ENCODE assay signal across 20 cellular contexts in the genomic region with DNA sequence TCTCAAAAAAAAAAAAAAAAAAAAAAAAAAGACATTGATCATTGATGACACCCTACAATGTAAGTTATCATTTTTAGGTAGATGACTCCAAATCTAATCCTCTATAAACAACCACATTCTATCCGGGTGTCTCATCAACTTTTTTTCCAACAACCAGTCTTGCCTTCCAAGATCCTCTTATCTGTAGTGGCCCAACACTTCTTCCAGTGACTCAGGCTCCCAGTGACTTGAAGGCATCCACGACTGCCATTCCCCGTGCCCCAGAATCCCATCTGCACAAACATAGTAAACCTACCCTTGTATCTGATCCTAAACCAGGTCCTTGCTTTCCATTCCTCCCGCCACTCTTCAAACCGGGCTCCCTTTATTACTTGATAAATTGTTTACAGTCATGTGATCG.
"Had no signal": no experiment of that assay in that cellular context is flagged by ENCODE, and none has a peak within 500 bp of the region (broad histone marks: within the 10 kb centered on the region; RNA-seq: fewer than 3 reads in every experiment).

No MANE protein-coding gene starts in this region.

- H3K36me3 ChIP-seq: colonic mucosa, esophagus muscularis mucosa, heart left ventricle, lower lobe of right lung, prostate gland, upper lobe of left lung had no signal

- FAIRE-seq: bronchial epithelial cell, keratinocyte, TTC549 had no signal

- H3K36me3 Mint-ChIP-seq: activated naive CD4-positive, alpha-beta T cell treated with anti-CD3 and anti-CD28 coated beads, Interleukin-2, amount 50 U/mL, for 72 hours; mesothelial cell of epicardium; naive thymus-derived CD8-positive, alpha-beta T cell; WTC11 had no signal

- H3K27ac Mint-ChIP-seq: effector memory CD8-positive, alpha-beta T cell; mesothelial cell of epicardium; WTC11 had no signal

- H3K27me3 ChIP-seq: colonic mucosa, dorsolateral prefrontal cortex, esophagus muscularis mucosa, heart left ventricle, upper lobe of left lung had no signal

- H3K4me3 Mint-ChIP-seq: effector memory CD8-positive, alpha-beta T cell; mesothelial cell of epicardium; naive thymus-derived CD8-positive, alpha-beta T cell; WTC11 had no signal

- H3K9me3 ChIP-seq: colonic mucosa, esophagus muscularis mucosa, heart left ventricle, lower lobe of right lung, prostate gland, upper lobe of left lung had no signal

- DNase-seq: activated T-cell treated with anti-CD3 and anti-CD28 coated beads, Interleukin-2, amount 50 U/mL, for 1 hour; amniotic stem cell; colonic mucosa; dorsolateral prefrontal cortex; effector memory CD8-positive, alpha-beta T cell; heart left ventricle; lower lobe of right lung; naive thymus-derived CD8-positive, alpha-beta T cell; stimulated activated CD4-positive, alpha-beta T cell treated with anti-CD3 and anti-CD28 coated beads, Interleukin-4, amount 100 ng/mL, for 24 hours; stimulated activated naive CD8-positive, alpha-beta T cell treated with anti-CD3 and anti-CD28 coated beads, Interleukin-15, Interleukin-2, amounts not matched to agents 100 U/mL and 50 U/mL, for 24 hours; T-helper 1 cell; upper lobe of left lung had no signal

- H3K4me1 ChIP-seq: colonic mucosa, esophagus muscularis mucosa, heart left ventricle, lower lobe of right lung, prostate gland, upper lobe of left lung had no signal

- H3K9me3 Mint-ChIP-seq: effector memory CD8-positive, alpha-beta T cell; mesothelial cell of epicardium; naive thymus-derived CD8-positive, alpha-beta T cell; WTC11 had no signal

- ATAC-seq: effector memory CD8-positive, alpha-beta T cell; heart left ventricle; lower lobe of right lung; naive thymus-derived CD8-positive, alpha-beta T cell; WTC11 had no signal

- H3K4me3 ChIP-seq: colonic mucosa, dorsolateral prefrontal cortex, esophagus muscularis mucosa, heart left ventricle, lower lobe of right lung, prostate gland, upper lobe of left lung had no signal

- H3K27ac ChIP-seq: colonic mucosa, dorsolateral prefrontal cortex, esophagus muscularis mucosa, heart left ventricle, lower lobe of right lung, prostate gland, upper lobe of left lung had no signal
